In the genomic region with DNA sequence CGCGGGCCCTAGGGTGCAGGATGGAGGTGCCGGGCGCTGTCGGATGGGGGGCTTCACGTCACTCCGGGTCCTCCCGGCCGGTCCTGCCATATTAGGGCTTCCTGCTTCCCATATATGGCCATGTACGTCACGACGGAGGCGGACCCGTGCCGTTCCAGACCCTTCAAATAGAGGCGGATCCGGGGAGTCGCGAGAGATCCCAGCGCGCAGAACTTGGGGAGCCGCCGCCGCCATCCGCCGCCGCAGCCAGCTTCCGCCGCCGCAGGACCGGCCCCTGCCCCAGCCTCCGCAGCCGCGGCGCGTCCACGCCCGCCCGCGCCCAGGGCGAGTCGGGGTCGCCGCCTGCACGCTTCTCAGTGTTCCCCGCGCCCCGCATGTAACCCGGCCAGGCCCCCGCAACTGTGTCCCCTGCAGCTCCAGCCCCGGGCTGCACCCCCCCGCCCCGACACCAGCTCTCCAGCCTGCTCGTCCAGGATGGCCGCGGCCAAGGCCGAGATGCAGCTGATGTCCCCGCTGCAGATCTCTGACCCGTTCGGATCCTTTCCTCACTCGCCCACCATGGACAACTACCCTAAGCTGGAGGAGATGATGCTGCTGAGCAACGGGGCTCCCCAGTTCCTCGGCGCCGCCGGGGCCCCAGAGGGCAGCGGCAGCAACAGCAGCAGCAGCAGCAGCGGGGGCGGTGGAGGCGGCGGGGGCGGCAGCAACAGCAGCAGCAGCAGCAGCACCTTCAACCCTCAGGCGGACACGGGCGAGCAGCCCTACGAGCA, we compare ENCODE assay signal across 1 cellular context.
TF ChIP-seq lines count a peak whose summit lies in the region.

EGR1 (plus strand) TSS at position 192 of the 770 bp plus-strand sequence; CDS start at position 475, 283 bp downstream.

TF ChIP-seq in K562, 482 proteins besides CTCF, POLR2A, EP300 and RAD21 (continued from another document and continues in another):
- TF ChIP-seq ZNF395 (CRISPR knock-in tag; IDR thresholded peaks at IDR 0.05) (peak; percentile 72; the same call in 1 of the 2 replicates), ZBTB40 (IDR thresholded peaks at IDR 0.05) (no peak), ZBTB40 (CRISPR knock-in tag; IDR thresholded peaks at IDR 0.05) (no peak), ZNF75A (CRISPR knock-in tag; IDR thresholded peaks at IDR 0.05) (no peak), BRF1 (IDR thresholded peaks at IDR 0.05; ENCODE audit: borderline replicate concordance, extremely low read depth, insufficient read length) (no peak), TFAM (CRISPR knock-in tag; conservative IDR thresholded peaks at IDR 0.05) (no peak), OTX1 (CRISPR knock-in tag; IDR thresholded peaks at IDR 0.05) (no peak), BACH1 (tag; IDR thresholded peaks at IDR 0.05) (no peak), KDM2B (CRISPR knock-in tag; IDR thresholded peaks at IDR 0.05) (no peak), SMARCA4 (IDR thresholded peaks at IDR 0.05) (no peak), TAF7 (tag; IDR thresholded peaks at IDR 0.05) (no peak), ZNF586 (CRISPR knock-in tag; conservative IDR thresholded peaks at IDR 0.05) (no peak), FOXM1 (IDR thresholded peaks at IDR 0.05; ENCODE audit: low read depth) (no peak), FOXM1 (CRISPR knock-in tag; IDR thresholded peaks at IDR 0.05; ENCODE audit: low read depth) (peak; percentile 86), ZBED1 (IDR thresholded peaks at IDR 0.05) (peak; percentile 93), HIVEP1 (CRISPR knock-in tag; IDR thresholded peaks at IDR 0.05) (peak; percentile 95), TRIM28 (IDR thresholded peaks at IDR 0.05) (no peak), CUX1 (CRISPR knock-in tag; IDR thresholded peaks at IDR 0.05) (no peak), SREBF1 (IDR thresholded peaks at IDR 0.05; ENCODE audit: borderline replicate concordance, low read depth, low read length) (no peak), NONO (IDR thresholded peaks at IDR 0.05; ENCODE audit: low read depth in 2 of 2, low read length in 1 of 2) (peak; percentile 79 to 89; a peak in 3 of 4 replicates), HMG20A (CRISPR knock-in tag; conservative IDR thresholded peaks at IDR 0.05) (no peak), MIER1 (IDR thresholded peaks at IDR 0.05; ENCODE audit: low read depth) (no peak), ZNF830 (CRISPR knock-in tag; IDR thresholded peaks at IDR 0.05) (no peak), KLF1 (tag; IDR thresholded peaks at IDR 0.05) (peak; percentile 97), KAT7 (CRISPR knock-in tag; IDR thresholded peaks at IDR 0.05; ENCODE audit: borderline replicate concordance) (peak; percentile 89; the same call in 1 of the 2 replicates), ESRRB (CRISPR knock-in tag; IDR thresholded peaks at IDR 0.05; ENCODE audit: borderline replicate concordance) (no peak), PHF20 (IDR thresholded peaks at IDR 0.05; ENCODE audit: partially characterized antibody) (no peak), BRD4 (IDR thresholded peaks at IDR 0.05) (no peak), TAF15 (IDR thresholded peaks at IDR 0.05; ENCODE audit: low read depth, low read length) (peak; percentile 57; the same call in 1 of the 2 replicates), IRF2 (CRISPR knock-in tag; IDR thresholded peaks at IDR 0.05) (peak; percentile 7; the same call in 1 of the 2 replicates), ZKSCAN1 (IDR thresholded peaks at IDR 0.05; ENCODE audit: low read depth, low read length) (no peak), ZFP36 (IDR thresholded peaks at IDR 0.05; ENCODE audit: low read depth, low read length, partially characterized antibody) (peak; percentile 89), SLC30A9 (CRISPR knock-in tag; IDR thresholded peaks at IDR 0.05) (no peak), GTF2E2 (tag; IDR thresholded peaks at IDR 0.05) (peak; percentile 98), RBBP5 (IDR thresholded peaks at IDR 0.05; ENCODE audit: borderline replicate concordance, insufficient read depth, low read length, poor library complexity, severe bottlenecking) (no peak), NBN (IDR thresholded peaks at IDR 0.05; ENCODE audit: low read depth) (no peak; the same call in 1 of the 2 replicates), MBD2 (IDR thresholded peaks at IDR 0.05; ENCODE audit: borderline replicate concordance, low read depth) (peak; percentile 59; the same call in 1 of the 2 replicates)
- TF ChIP-seq, protein P1, sequence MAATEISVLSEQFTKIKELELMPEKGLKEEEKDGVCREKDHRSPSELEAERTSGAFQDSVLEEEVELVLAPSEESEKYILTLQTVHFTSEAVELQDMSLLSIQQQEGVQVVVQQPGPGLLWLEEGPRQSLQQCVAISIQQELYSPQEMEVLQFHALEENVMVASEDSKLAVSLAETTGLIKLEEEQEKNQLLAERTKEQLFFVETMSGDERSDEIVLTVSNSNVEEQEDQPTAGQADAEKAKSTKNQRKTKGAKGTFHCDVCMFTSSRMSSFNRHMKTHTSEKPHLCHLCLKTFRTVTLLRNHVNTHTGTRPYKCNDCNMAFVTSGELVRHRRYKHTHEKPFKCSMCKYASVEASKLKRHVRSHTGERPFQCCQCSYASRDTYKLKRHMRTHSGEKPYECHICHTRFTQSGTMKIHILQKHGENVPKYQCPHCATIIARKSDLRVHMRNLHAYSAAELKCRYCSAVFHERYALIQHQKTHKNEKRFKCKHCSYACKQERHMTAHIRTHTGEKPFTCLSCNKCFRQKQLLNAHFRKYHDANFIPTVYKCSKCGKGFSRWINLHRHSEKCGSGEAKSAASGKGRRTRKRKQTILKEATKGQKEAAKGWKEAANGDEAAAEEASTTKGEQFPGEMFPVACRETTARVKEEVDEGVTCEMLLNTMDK (IDR thresholded peaks at IDR 0.05; ENCODE audit: borderline replicate concordance, insufficient read depth, low read depth, low read length, poor library complexity, severe bottlenecking), result peak; percentile 1
